8 cellular contexts compared by ENCODE assay signal in the genomic region with DNA sequence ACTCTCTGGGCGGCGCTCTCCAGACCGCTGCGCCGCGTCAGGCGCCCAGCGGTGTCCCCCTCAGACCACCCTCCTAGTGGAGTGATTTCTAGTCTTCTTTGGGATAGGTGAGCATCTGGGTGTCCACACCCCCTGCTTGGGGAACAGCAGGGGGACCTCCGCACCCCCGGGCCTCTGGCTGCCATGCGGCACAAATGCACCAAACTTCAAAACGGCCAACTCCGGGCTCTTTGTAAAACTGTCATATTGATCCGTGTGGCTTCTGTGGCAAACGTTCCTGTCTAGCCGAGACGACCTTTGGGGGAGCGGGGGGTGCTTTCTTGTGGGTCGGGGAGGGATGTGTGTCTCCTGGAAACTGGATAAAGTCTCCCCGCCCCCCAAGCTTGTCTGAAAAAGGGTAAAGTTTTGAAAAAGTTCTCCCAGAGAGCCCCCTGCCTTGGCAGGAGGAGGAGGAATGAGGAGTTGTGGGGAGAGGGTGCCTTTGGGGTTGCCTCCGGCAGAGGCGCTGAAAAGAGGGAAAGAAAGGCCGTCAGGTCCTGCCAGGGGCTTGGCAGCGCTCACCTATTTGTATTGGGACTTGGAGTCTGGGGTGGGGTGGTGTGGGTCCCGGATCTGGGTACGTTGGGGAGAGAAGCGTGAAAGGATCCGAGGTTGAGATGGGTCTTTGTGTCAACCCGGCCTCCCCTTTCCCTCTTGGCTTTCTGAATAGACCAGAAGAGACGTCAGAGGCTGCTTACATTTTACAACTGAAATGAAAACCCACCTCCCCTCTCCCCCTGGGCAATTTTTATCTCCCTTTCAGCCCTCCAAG. TPM values are rescaled to one million over a fixed set of nuclear protein-coding genes. Genes with fewer than 3 reads are reported as not detected.
DNase-seq lines count a peak whose midpoint lies in the region; ATAC-seq lines count a peak whose summit lies in the region.

No MANE protein-coding gene starts in this region.

- H3K27ac Mint-ChIP-seq in effector memory CD8-positive, alpha-beta T cell, result no peak overlapping the region

- H3K27ac ChIP-seq in temporal lobe (ENCODE audit: low read depth, low read length), result peak overlapping the region; percentile 83

- in situ Hi-C loops in G401 (cut with HindIII; ENCODE audit: low sequenced_read_pairs), result no loop called here

- peak; percentile 43 for DNase-seq in G401 (ENCODE audit: low spot score)
- peak; percentile 52 for DNase-seq in NAMALWA (ENCODE audit: low spot score)
- DNase-seq in activated CD4-positive, alpha-beta T cell treated with anti-CD3 and anti-CD28 coated beads, Interleukin-2, amount 50 U/mL, for 48 hours, result peak; percentile 60 to 68
- peak; percentile 33 to 61 (median 45) for DNase-seq in effector memory CD8-positive, alpha-beta T cell
- DNase-seq in myocyte (ENCODE audit: low read depth), result peak; percentile 44
- DNase-seq in SKM-1 treated with dmso at 0.1 percent for 144 hours (lab: John Stamatoyannopoulos, UW; ENCODE audit: unreplicated experiment), result no peak

- H3K27me3 Mint-ChIP-seq in effector memory CD8-positive, alpha-beta T cell, result no peaks in the 10 kb centered on the region

- H3K36me3 Mint-ChIP-seq in effector memory CD8-positive, alpha-beta T cell (ENCODE audit: insufficient read depth), result peaks cover 35% of the 10 kb centered on the region

- peak; percentile 18 for ATAC-seq in effector memory CD8-positive, alpha-beta T cell (replicated peaks)
- ATAC-seq in HG03521 (IDR thresholded peaks at IDR 0.05; ENCODE audit: unreplicated experiment), result no peak

- no peaks in the 10 kb centered on the region for H3K9me3 Mint-ChIP-seq in effector memory CD8-positive, alpha-beta T cell

- no peak overlapping the region for H3K4me3 Mint-ChIP-seq in effector memory CD8-positive, alpha-beta T cell

- peaks cover 8 to 10% of the 10 kb centered on the region in 2 donors for H3K4me1 Mint-ChIP-seq in effector memory CD8-positive, alpha-beta T cell (ENCODE audit: low read depth in 2 of 2)

RNA-seq across cellular contexts. Expression of gene CHD3, which starts 2.2 kb away (rescaled TPM):
- total RNA-seq in G401 (2014; rRNA removed; shearing (Covaris generic)), result 34.1 and 41.5 TPM in 2 replicates
- 104 and 140 TPM in 2 replicates for total RNA-seq in myocyte
- 128 TPM for polyA plus RNA-seq in myocyte (2012)
- 285 TPM for total RNA-seq in temporal lobe

RNA-seq across cellular contexts. Expression of gene CYB5D1, which starts 28.6 kb away (rescaled TPM):
- 8.5 and 10.0 TPM in 2 replicates for total RNA-seq in G401 (2014; rRNA removed; shearing (Covaris generic))
- total RNA-seq in myocyte (4.0 and 4.3 TPM in 2 replicates), temporal lobe (9.6 TPM)
- 8.8 TPM for polyA plus RNA-seq in myocyte (2012)

RNA-seq across cellular contexts. Expression of gene NAA38, which starts 29.1 kb away (rescaled TPM):
- total RNA-seq in G401 (2014; rRNA removed; shearing (Covaris generic)), result 97.3 and 101 TPM in 2 replicates
- total RNA-seq in myocyte, result 37.7 and 54.8 TPM in 2 replicates
- polyA plus RNA-seq in myocyte (2012), result 155 TPM
- 25.8 TPM for total RNA-seq in temporal lobe

RNA-seq across cellular contexts. Expression of gene RNF227, which starts 29.7 kb away (rescaled TPM):
- 3.5 and 16.7 TPM in 2 replicates for total RNA-seq in G401 (2014; rRNA removed; shearing (Covaris generic))
- total RNA-seq in myocyte, result 5.9 and 6.7 TPM in 2 replicates
- 12.2 TPM for polyA plus RNA-seq in myocyte (2012)
- 10.8 TPM for total RNA-seq in temporal lobe

RNA-seq across cellular contexts. Expression of gene TMEM88, which starts 31.6 kb away (rescaled TPM):
- total RNA-seq in G401 (2014; rRNA removed; shearing (Covaris generic)), result 0.37 TPM in 1 of 2 replicates, not detected in the other
- total RNA-seq in myocyte (0.72 and 1.8 TPM in 2 replicates), temporal lobe (0.49 TPM)
- polyA plus RNA-seq in myocyte (2012), result 1.3 TPM
